ENCODE assay signal across 1 cellular context in the genomic region with DNA sequence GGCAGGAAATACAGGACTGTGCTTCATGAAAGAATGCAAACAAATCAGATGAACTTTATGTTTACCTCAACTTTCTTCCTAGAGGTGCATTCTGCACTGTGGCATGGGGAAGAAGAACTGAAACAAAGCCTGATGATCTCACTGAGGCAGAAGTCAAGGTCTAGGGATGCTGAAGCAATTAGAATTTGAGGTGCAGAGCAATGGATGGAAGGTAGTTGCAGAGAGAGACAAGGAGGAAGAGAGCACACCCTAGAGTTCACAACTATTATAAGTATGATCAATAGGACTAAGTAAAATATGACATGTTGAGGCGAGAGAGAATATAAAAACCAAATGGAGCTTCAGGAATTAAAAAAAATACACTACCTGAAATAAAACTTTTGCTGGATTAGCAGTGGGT.
TF ChIP-seq lines count a peak whose summit lies in the region.

No MANE protein-coding gene starts in this region.

TF ChIP-seq in K562, 482 proteins besides CTCF, POLR2A, EP300 and RAD21 (continued from another document):
- no peak for TF ChIP-seq CUX1 (CRISPR knock-in tag; IDR thresholded peaks at IDR 0.05)
